Comparison of ENCODE assay signal across 9 cellular contexts in genomic region chr1:236425031-236425663, GRCh38. TPM values are rescaled to one million over a fixed set of nuclear protein-coding genes. Genes with fewer than 3 reads are reported as not detected.
A peak's percentile ranks its signal among the peaks of the same experiment; 100 is the strongest.
DNase-seq lines count a peak whose midpoint lies in the region; ATAC-seq, FAIRE-seq and TF ChIP-seq lines count a peak whose summit lies in the region.
"Had no signal": no experiment of that assay in that cellular context is flagged by ENCODE, and none has a peak within 500 bp of the region (broad histone marks: within the 10 kb centered on the region; RNA-seq: fewer than 3 reads in every experiment).

No MANE protein-coding gene starts in this region.

- WGBS in GM23248 (ENCODE audit: low coverage in 1 of 2, low lambda C conversion rate in 2 of 2, missing lambda C conversion rate in 2 of 2), 2 experiments: 50 to 51% methylated on average over 14 of the region's 14 CpGs

- ATAC-seq in GM19395 (IDR thresholded peaks at IDR 0.05; ENCODE audit: unreplicated experiment) (peak; percentile 91), HG03097 (IDR thresholded peaks at IDR 0.05; ENCODE audit: low FRiP score, unreplicated experiment) (peak; percentile 93)

- H4K20me1 ChIP-seq in Karpas-422 (ENCODE audit: insufficient read depth, low read depth, low read length) (no peaks in the 10 kb centered on the region), GM23248 (ENCODE audit: insufficient read depth) (no peaks in the 10 kb centered on the region)

- FAIRE-seq in GM12892 (lab: Jason Lieb, UNC): peak; percentile 93

- no peak overlapping the region for H3K27ac Mint-ChIP-seq in activated T-helper 1 cell treated with anti-CD3 and anti-CD28 coated beads, Interleukin-12 subunit alpha, Interleukin-12 subunit beta, Interleukin-2, Interleukin-4 antibody, amounts not matched to agents 30 ng/mL and 10 ng/mL and 1 ng/mL, durations not matched to agents 14 hours and 24 hours and 36 hours

- H3K27me3 ChIP-seq in Karpas-422 (ENCODE audit: low read length) (no peaks in the 10 kb centered on the region), GM23248 (replicated peaks; ENCODE audit: insufficient read depth) (no peaks in the 10 kb centered on the region)

- DNase-seq in GM12892 (ENCODE audit: insufficient read length) (peak; percentile 57), Karpas-422 (no peak), GM23248 (no peak), amygdala (lab: John Stamatoyannopoulos, UW) (no peak)
- peak; percentile 27 for DNase-seq in activated T-helper 1 cell treated with anti-CD3 and anti-CD28 coated beads, Interleukin-12 subunit alpha, Interleukin-12 subunit beta, Interleukin-2, Interleukin-4 antibody, amounts not matched to agents 30 ng/mL and 10 ng/mL and 1 ng/mL, durations not matched to agents 14 hours and 24 hours and 36 hours (ENCODE audit: low spot score)
- no peak for DNase-seq in activated naive CD4-positive, alpha-beta T cell treated with anti-CD3 and anti-CD28 coated beads, Interleukin-2, amount 50 U/mL, for 16 hours

- no peaks in the 10 kb centered on the region for H3K79me2 ChIP-seq in Karpas-422 (ENCODE audit: low read length)
- no peaks in the 10 kb centered on the region for H3K79me2 ChIP-seq in GM23248 (ENCODE audit: insufficient read depth)

- H3K9ac ChIP-seq in Karpas-422 (ENCODE audit: low read length) (no peak overlapping the region), GM23248 (no peak overlapping the region)

- in situ Hi-C loops in GM23248 (cut with MboI): no loop called here

- H3K9me3 Mint-ChIP-seq in activated T-helper 1 cell treated with anti-CD3 and anti-CD28 coated beads, Interleukin-12 subunit alpha, Interleukin-12 subunit beta, Interleukin-2, Interleukin-4 antibody, amounts not matched to agents 30 ng/mL and 10 ng/mL and 1 ng/mL, durations not matched to agents 14 hours and 24 hours and 36 hours: no peaks in the 10 kb centered on the region

- H3K9me3 ChIP-seq in Karpas-422 (ENCODE audit: low read length): no peaks in the 10 kb centered on the region
- no peaks in the 10 kb centered on the region for H3K9me3 ChIP-seq in GM23248 (ENCODE audit: low read depth)

- H3K4me3 Mint-ChIP-seq in activated T-helper 1 cell treated with anti-CD3 and anti-CD28 coated beads, Interleukin-12 subunit alpha, Interleukin-12 subunit beta, Interleukin-2, Interleukin-4 antibody, amounts not matched to agents 30 ng/mL and 10 ng/mL and 1 ng/mL, durations not matched to agents 14 hours and 24 hours and 36 hours: no peak overlapping the region

- no peak overlapping the region for H2AFZ ChIP-seq in Karpas-422 (ENCODE audit: low read length)
- no peak overlapping the region for H2AFZ ChIP-seq in GM23248

- H3K4me1 ChIP-seq in Karpas-422 (ENCODE audit: low read length) (peaks cover 2% of the 10 kb centered on the region; the same call in 1 of the 2 replicates), GM23248 (ENCODE audit: insufficient read depth) (no peaks in the 10 kb centered on the region)

- H3K9me2 ChIP-seq in Karpas-422 (replicated peaks; ENCODE audit: insufficient read depth, low read length): no peaks in the 10 kb centered on the region
- H3K9me2 ChIP-seq in GM23248 (ENCODE audit: insufficient read depth): no peaks in the 10 kb centered on the region

- peaks cover 14% of the 10 kb centered on the region for H3K4me1 Mint-ChIP-seq in activated T-helper 1 cell treated with anti-CD3 and anti-CD28 coated beads, Interleukin-12 subunit alpha, Interleukin-12 subunit beta, Interleukin-2, Interleukin-4 antibody, amounts not matched to agents 30 ng/mL and 10 ng/mL and 1 ng/mL, durations not matched to agents 14 hours and 24 hours and 36 hours (ENCODE audit: low read depth)

- intact Hi-C loops in activated T-helper 1 cell treated with anti-CD3 and anti-CD28 coated beads, Interleukin-12 subunit alpha, Interleukin-12 subunit beta, Interleukin-2, Interleukin-4 antibody, amounts not matched to agents 30 ng/mL and 10 ng/mL and 1 ng/mL, durations not matched to agents 14 hours and 24 hours and 36 hours (cut with micrococcal nuclease): no loop called here

- TF ChIP-seq POLR2A in GM12892 (IDR thresholded peaks at IDR 0.05; ENCODE audit: low read depth, low read length): no peak

- H3F3A ChIP-seq in GM23248 (ENCODE audit: insufficient read depth): no peaks in the 10 kb centered on the region

- H3K4me3 ChIP-seq in Karpas-422 (ENCODE audit: low read length): no peak overlapping the region
- H3K4me3 ChIP-seq in GM23248: no peak overlapping the region
- H3K4me3 ChIP-seq: skin epidermis had no signal

- no peaks in the 10 kb centered on the region for H3K27me3 Mint-ChIP-seq in activated T-helper 1 cell treated with anti-CD3 and anti-CD28 coated beads, Interleukin-12 subunit alpha, Interleukin-12 subunit beta, Interleukin-2, Interleukin-4 antibody, amounts not matched to agents 30 ng/mL and 10 ng/mL and 1 ng/mL, durations not matched to agents 14 hours and 24 hours and 36 hours (ENCODE audit: insufficient read depth)

- no peak overlapping the region for H3K27ac ChIP-seq in Karpas-422 (ENCODE audit: low read length)
- no peak overlapping the region for H3K27ac ChIP-seq in GM23248
- H3K27ac ChIP-seq: skin epidermis had no signal

- H3K36me3 ChIP-seq in Karpas-422 (ENCODE audit: insufficient read depth, low read length) (no peaks in the 10 kb centered on the region), GM23248 (ENCODE audit: low read depth) (no peaks in the 10 kb centered on the region)

- H3K36me3 Mint-ChIP-seq in activated T-helper 1 cell treated with anti-CD3 and anti-CD28 coated beads, Interleukin-12 subunit alpha, Interleukin-12 subunit beta, Interleukin-2, Interleukin-4 antibody, amounts not matched to agents 30 ng/mL and 10 ng/mL and 1 ng/mL, durations not matched to agents 14 hours and 24 hours and 36 hours (ENCODE audit: low read depth): peaks cover 23% of the 10 kb centered on the region

- H3K4me2 ChIP-seq in Karpas-422 (ENCODE audit: low read depth, low read length, poor library complexity, severe bottlenecking) (no peak overlapping the region), GM23248 (ENCODE audit: unreplicated experiment) (no peak overlapping the region)

RNA-seq across cellular contexts. Expression of gene EDARADD, which starts 31.1 kb away (rescaled TPM):
- polyA plus RNA-seq in GM12892 (2012; ENCODE audit: missing spikeins): 1.7 TPM
- total RNA-seq in activated T-helper 1 cell treated with anti-CD3 and anti-CD28 coated beads, Interleukin-12 subunit alpha, Interleukin-12 subunit beta, Interleukin-2, Interleukin-4 antibody, amounts not matched to agents 30 ng/mL and 10 ng/mL and 1 ng/mL, durations not matched to agents 14 hours and 24 hours and 36 hours: 56.8 and 57.8 TPM in 2 replicates
- not detected in 2 replicates for total RNA-seq in Karpas-422 (2014; rRNA removed; shearing (Covaris generic); ENCODE audit: low replicate concordance)
- total RNA-seq in GM23248 (2014; rRNA removed; shearing (Covaris generic)): 0.86 and 2.3 TPM in 2 replicates
- 1.3 and 1.7 TPM in 2 replicates for polyA plus RNA-seq in GM23248 (2016; fragmentation: Nextera tagmentation; extraction: Ambion mirVana)

Comparison
In these comparisons a context has a peak if more than half of its experiments do, and no peak if none do; other contexts are left out.
1. DNase-seq: peak in GM12892 (single experiment) and activated T-helper 1 cell treated with anti-CD3 and anti-CD28 coated beads, Interleukin-12 subunit alpha, Interleukin-12 subunit beta, Interleukin-2, Interleukin-4 antibody, amounts not matched to agents 30 ng/mL and 10 ng/mL and 1 ng/mL, durations not matched to agents 14 hours and 24 hours and 36 hours (single experiment); none in Karpas-422 (single experiment), GM23248 (single experiment), amygdala (0 of 56) and activated naive CD4-positive, alpha-beta T cell treated with anti-CD3 and anti-CD28 coated beads, Interleukin-2, amount 50 U/mL, for 16 hours (single experiment).
2. RNA of gene EDARADD, which starts 31.1 kb away (total RNA-seq): 56.8 to 57.8 TPM in activated T-helper 1 cell treated with anti-CD3 and anti-CD28 coated beads, Interleukin-12 subunit alpha, Interleukin-12 subunit beta, Interleukin-2, Interleukin-4 antibody, amounts not matched to agents 30 ng/mL and 10 ng/mL and 1 ng/mL, durations not matched to agents 14 hours and 24 hours and 36 hours; 0.86 to 2.3 TPM in GM23248 and not detected in Karpas-422; every median in the first group is over 10 times any median in the second.